20 cellular contexts compared by ENCODE assay signal in the genomic region with DNA sequence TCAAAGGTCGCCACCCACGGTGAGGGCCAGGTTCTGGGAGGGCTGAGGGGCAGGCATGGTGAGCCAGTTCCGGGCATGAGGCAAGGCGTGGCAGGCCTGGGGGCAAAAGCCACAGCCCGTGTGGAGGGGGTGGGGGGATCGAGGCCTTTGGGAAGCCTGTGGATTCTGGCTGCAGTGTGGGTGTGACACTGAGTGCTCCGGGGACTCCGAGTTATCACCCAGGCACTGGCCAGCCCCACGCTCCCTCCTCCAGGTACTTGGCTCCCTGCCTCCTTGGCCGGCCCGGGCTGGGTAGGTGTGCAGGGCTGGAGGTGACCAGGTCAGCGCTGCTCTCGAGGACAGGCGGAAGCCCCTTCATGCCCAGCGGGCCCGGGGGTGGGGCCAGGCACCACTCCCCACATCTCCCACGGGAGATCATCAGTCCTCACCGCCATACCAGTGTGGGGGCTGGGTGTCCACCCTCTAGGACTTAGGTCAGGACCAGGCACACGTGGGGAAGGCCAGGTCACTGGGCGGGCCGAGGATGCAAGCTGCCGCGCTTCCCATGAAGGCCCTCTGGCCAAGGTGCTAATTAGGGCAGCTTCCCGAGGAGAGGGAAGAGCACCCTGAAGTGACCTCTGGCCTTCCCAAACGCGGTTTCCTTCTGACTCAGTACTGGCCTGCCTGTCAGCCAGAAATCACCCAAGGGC. TPM values are rescaled to one million over a fixed set of nuclear protein-coding genes. Genes with fewer than 3 reads are reported as not detected.
"Had no signal": no experiment of that assay in that cellular context is flagged by ENCODE, and none has a peak within 500 bp of the region (broad histone marks: within the 10 kb centered on the region; RNA-seq: fewer than 3 reads in every experiment).

No MANE protein-coding gene starts in this region.

- H3K27ac ChIP-seq: lower lobe of right lung had no signal

- H3K4me3 ChIP-seq: lower lobe of right lung had no signal

- H3K9me3 ChIP-seq: lower lobe of right lung had no signal

- H3K27ac Mint-ChIP-seq: activated B cell treated with CpG ODN at 0.5 μM for 24 hours; activated CD8-positive, alpha-beta T cell treated with anti-CD3 and anti-CD28 coated beads, Interleukin-2, amount 10 ng/mL, durations not matched to agents 7 days and 5 days; activated naive CD8-positive, alpha-beta T cell; activated T-cell treated with anti-CD3 and anti-CD28 coated beads, Interleukin-2, amount 50 U/mL, for 72 hours; brain; type B pancreatic cell had no signal

- H3K4me3 Mint-ChIP-seq: activated B cell treated with CpG ODN at 0.5 μM for 24 hours; activated CD8-positive, alpha-beta T cell treated with anti-CD3 and anti-CD28 coated beads, Interleukin-2, amount 10 ng/mL, durations not matched to agents 7 days and 5 days; activated naive CD8-positive, alpha-beta T cell; activated T-cell treated with anti-CD3 and anti-CD28 coated beads, Interleukin-2, amount 50 U/mL, for 72 hours; brain; type B pancreatic cell had no signal

- H3K4me1 Mint-ChIP-seq: activated B cell treated with CpG ODN at 0.5 μM for 24 hours had no signal

- H3K36me3 ChIP-seq: lower lobe of right lung had no signal

- DNase-seq: activated B cell treated with CpG ODN at 0.5 μM for 24 hours; activated CD4-positive, alpha-beta T cell treated with anti-CD3 and anti-CD28 coated beads for 48 hours; activated CD8-positive, alpha-beta memory T cell treated with anti-CD3 and anti-CD28 coated beads, Interleukin-2, amount 50 U/mL, for 48 hours; activated CD8-positive, alpha-beta T cell treated with anti-CD3 and anti-CD28 coated beads, Interleukin-2, amount 10 ng/mL, durations not matched to agents 7 days and 5 days; activated gamma-delta T cell treated with Interleukin-2 at 50 U/mL for 16 hours; activated T-cell treated with anti-CD3 and anti-CD28 coated beads, Interleukin-2, amount 50 U/mL, for 72 hours; amygdala; dermis blood vessel endothelial cell; lower lobe of right lung; retina; stimulated activated CD4-positive, alpha-beta T cell treated with anti-CD3 and anti-CD28 coated beads, Interleukin-15, amount 100 ng/mL, for 24 hours; stimulated activated CD4-positive, alpha-beta T cell treated with anti-CD3 and anti-CD28 coated beads, Interleukin-4, amount 100 ng/mL, for 1 hour; stimulated activated naive CD4-positive, alpha-beta T cell; T-helper 2 cell had no signal

- H3K36me3 Mint-ChIP-seq: activated naive CD8-positive, alpha-beta T cell; brain; type B pancreatic cell had no signal

- H3K9me3 Mint-ChIP-seq: activated B cell treated with CpG ODN at 0.5 μM for 24 hours; activated T-cell treated with anti-CD3 and anti-CD28 coated beads, Interleukin-2, amount 50 U/mL, for 72 hours; type B pancreatic cell had no signal

- H3K27me3 Mint-ChIP-seq: activated B cell treated with CpG ODN at 0.5 μM for 24 hours; activated naive CD8-positive, alpha-beta T cell; type B pancreatic cell had no signal

- ATAC-seq: activated CD8-positive, alpha-beta T cell treated with anti-CD3 and anti-CD28 coated beads, Interleukin-2, amount 10 ng/mL, durations not matched to agents 7 days and 5 days; activated T-cell treated with anti-CD3 and anti-CD28 coated beads, Interleukin-2, amount 50 U/mL, for 72 hours; esophagus mucosa had no signal

RNA-seq across cellular contexts. Expression of a gene that starts 48.2 kb away (rescaled TPM):
- total RNA-seq: activated B cell treated with CpG ODN at 0.5 μM for 24 hours; activated CD8-positive, alpha-beta T cell treated with anti-CD3 and anti-CD28 coated beads, Interleukin-2, amount 10 ng/mL, durations not matched to agents 7 days and 5 days; activated T-cell treated with anti-CD3 and anti-CD28 coated beads, Interleukin-2, amount 50 U/mL, for 72 hours; dermis blood vessel endothelial cell; esophagus mucosa; lower lobe of right lung; skeletal muscle tissue had no signal
- polyA plus RNA-seq: keratinocyte had no signal
